1 cellular context compared by ENCODE assay signal in genomic region chr17:68318103-68318991, GRCh38.
A peak's percentile ranks its signal among the peaks of the same experiment; 100 is the strongest.
TF ChIP-seq lines count a peak whose summit lies in the region.

No MANE protein-coding gene starts in this region.

TF ChIP-seq in HepG2, 621 proteins besides CTCF, POLR2A, EP300 and RAD21 (continued from another document and continues in another):
- TF ChIP-seq, protein P1, sequence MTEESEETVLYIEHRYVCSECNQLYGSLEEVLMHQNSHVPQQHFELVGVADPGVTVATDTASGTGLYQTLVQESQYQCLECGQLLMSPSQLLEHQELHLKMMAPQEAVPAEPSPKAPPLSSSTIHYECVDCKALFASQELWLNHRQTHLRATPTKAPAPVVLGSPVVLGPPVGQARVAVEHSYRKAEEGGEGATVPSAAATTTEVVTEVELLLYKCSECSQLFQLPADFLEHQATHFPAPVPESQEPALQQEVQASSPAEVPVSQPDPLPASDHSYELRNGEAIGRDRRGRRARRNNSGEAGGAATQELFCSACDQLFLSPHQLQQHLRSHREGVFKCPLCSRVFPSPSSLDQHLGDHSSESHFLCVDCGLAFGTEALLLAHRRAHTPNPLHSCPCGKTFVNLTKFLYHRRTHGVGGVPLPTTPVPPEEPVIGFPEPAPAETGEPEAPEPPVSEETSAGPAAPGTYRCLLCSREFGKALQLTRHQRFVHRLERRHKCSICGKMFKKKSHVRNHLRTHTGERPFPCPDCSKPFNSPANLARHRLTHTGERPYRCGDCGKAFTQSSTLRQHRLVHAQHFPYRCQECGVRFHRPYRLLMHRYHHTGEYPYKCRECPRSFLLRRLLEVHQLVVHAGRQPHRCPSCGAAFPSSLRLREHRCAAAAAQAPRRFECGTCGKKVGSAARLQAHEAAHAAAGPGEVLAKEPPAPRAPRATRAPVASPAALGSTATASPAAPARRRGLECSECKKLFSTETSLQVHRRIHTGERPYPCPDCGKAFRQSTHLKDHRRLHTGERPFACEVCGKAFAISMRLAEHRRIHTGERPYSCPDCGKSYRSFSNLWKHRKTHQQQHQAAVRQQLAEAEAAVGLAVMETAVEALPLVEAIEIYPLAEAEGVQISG (CRISPR knock-in tag; IDR thresholded peaks at IDR 0.05): no peak
- peak; percentile 59; the same call in 1 of the 2 replicates for TF ChIP-seq HOXA3 (CRISPR knock-in tag; IDR thresholded peaks at IDR 0.05)
- TF ChIP-seq RBM39 (IDR thresholded peaks at IDR 0.05; ENCODE audit: low read depth, low read length, poor library complexity, severe bottlenecking): no peak
- TF ChIP-seq RBM22 (optimal IDR thresholded peaks at IDR 0.05; ENCODE audit: low read length): no peak
- TF ChIP-seq RFX1 (IDR thresholded peaks at IDR 0.05): no peak
- peak; percentile 59; the same call in 1 of the 2 replicates for TF ChIP-seq ZFP1 (CRISPR knock-in tag; IDR thresholded peaks at IDR 0.05)
- no peak for TF ChIP-seq ZNF761 (CRISPR knock-in tag; conservative IDR thresholded peaks at IDR 0.05)
- TF ChIP-seq SP140L (CRISPR knock-in tag; IDR thresholded peaks at IDR 0.05; ENCODE audit: borderline replicate concordance): no peak
- no peak for TF ChIP-seq ZNF18 (CRISPR knock-in tag; IDR thresholded peaks at IDR 0.05; ENCODE audit: insufficient replicate concordance)
- no peak for TF ChIP-seq ZZZ3 (CRISPR knock-in tag; IDR thresholded peaks at IDR 0.05; ENCODE audit: borderline replicate concordance)
- peak; percentile 76 for TF ChIP-seq ELF3 (CRISPR knock-in tag; IDR thresholded peaks at IDR 0.05)
- no peak for TF ChIP-seq FOXM1 (CRISPR knock-in tag; IDR thresholded peaks at IDR 0.05)
- TF ChIP-seq GTF3A (CRISPR knock-in tag; conservative IDR thresholded peaks at IDR 0.05): no peak
- TF ChIP-seq KDM5B (CRISPR knock-in tag; IDR thresholded peaks at IDR 0.05; ENCODE audit: borderline replicate concordance): no peak
- TF ChIP-seq PHF5A (CRISPR knock-in tag; IDR thresholded peaks at IDR 0.05; ENCODE audit: low read depth, unreplicated experiment): no peak
- no peak for TF ChIP-seq HHEX (CRISPR knock-in tag; IDR thresholded peaks at IDR 0.05)
- no peak for TF ChIP-seq ZNF484 (CRISPR knock-in tag; IDR thresholded peaks at IDR 0.05; ENCODE audit: borderline replicate concordance, low read depth)
- TF ChIP-seq ZNF446 (CRISPR knock-in tag; IDR thresholded peaks at IDR 0.05): no peak
- TF ChIP-seq, protein P2, sequence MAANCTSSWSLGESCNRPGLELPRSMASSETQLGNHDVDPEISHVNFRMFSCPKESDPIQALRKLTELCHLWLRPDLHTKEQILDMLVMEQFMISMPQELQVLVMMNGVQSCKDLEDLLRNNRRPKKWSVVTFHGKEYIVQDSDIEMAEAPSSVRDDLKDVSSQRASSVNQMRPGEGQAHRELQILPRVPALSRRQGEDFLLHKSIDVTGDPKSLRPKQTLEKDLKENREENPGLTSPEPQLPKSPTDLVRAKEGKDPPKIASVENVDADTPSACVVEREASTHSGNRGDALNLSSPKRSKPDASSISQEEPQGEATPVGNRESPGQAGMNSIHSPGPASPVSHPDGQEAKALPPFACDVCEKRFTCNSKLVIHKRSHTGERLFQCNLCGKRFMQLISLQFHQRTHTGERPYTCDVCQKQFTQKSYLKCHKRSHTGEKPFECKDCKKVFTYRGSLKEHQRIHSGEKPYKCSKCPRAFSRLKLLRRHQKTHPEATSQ (CRISPR knock-in tag; IDR thresholded peaks at IDR 0.05; ENCODE audit: borderline replicate concordance): no peak
- TF ChIP-seq HOXD1 (CRISPR knock-in tag; IDR thresholded peaks at IDR 0.05): peak; percentile 28; the same call in 1 of the 2 replicates
- TF ChIP-seq ZEB1 (IDR thresholded peaks at IDR 0.05; ENCODE audit: insufficient replicate concordance, low read depth): no peak
- no peak for TF ChIP-seq MYC (CRISPR knock-in tag; IDR thresholded peaks at IDR 0.05; ENCODE audit: borderline replicate concordance)
- peak; percentile 52 for TF ChIP-seq ERF (CRISPR knock-in tag; IDR thresholded peaks at IDR 0.05)
- TF ChIP-seq FOXA3 (CRISPR knock-in tag; IDR thresholded peaks at IDR 0.05): peak; percentile 91
- no peak for TF ChIP-seq NFATC3 (CRISPR knock-in tag; IDR thresholded peaks at IDR 0.05)
- TF ChIP-seq, protein P3, sequence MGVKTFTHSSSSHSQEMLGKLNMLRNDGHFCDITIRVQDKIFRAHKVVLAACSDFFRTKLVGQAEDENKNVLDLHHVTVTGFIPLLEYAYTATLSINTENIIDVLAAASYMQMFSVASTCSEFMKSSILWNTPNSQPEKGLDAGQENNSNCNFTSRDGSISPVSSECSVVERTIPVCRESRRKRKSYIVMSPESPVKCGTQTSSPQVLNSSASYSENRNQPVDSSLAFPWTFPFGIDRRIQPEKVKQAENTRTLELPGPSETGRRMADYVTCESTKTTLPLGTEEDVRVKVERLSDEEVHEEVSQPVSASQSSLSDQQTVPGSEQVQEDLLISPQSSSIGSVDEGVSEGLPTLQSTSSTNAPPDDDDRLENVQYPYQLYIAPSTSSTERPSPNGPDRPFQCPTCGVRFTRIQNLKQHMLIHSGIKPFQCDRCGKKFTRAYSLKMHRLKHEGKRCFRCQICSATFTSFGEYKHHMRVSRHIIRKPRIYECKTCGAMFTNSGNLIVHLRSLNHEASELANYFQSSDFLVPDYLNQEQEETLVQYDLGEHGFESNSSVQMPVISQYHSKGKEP (CRISPR knock-in tag; IDR thresholded peaks at IDR 0.05): no peak
- TF ChIP-seq AGO2 (optimal IDR thresholded peaks at IDR 0.05; ENCODE audit: low read depth, low read length): no peak
- no peak for TF ChIP-seq ZNF781 (CRISPR knock-in tag; IDR thresholded peaks at IDR 0.05; ENCODE audit: borderline replicate concordance, not compliant biosample characterization)
- TF ChIP-seq ZNF552 (CRISPR knock-in tag; IDR thresholded peaks at IDR 0.05; ENCODE audit: borderline replicate concordance): no peak
- TF ChIP-seq ZNF230 (CRISPR knock-in tag; IDR thresholded peaks at IDR 0.05): no peak
- no peak for TF ChIP-seq ZNF17 (CRISPR knock-in tag; IDR thresholded peaks at IDR 0.05)
- no peak for TF ChIP-seq ZNF775 (CRISPR knock-in tag; IDR thresholded peaks at IDR 0.05; ENCODE audit: borderline replicate concordance)
- TF ChIP-seq PAX8 (CRISPR knock-in tag; IDR thresholded peaks at IDR 0.05; ENCODE audit: borderline replicate concordance): no peak
- TF ChIP-seq ZNF782 (CRISPR knock-in tag; IDR thresholded peaks at IDR 0.05; ENCODE audit: borderline replicate concordance): no peak
- TF ChIP-seq ZNF10 (CRISPR knock-in tag; IDR thresholded peaks at IDR 0.05; ENCODE audit: borderline replicate concordance, low read depth): no peak
- TF ChIP-seq RFX5 (IDR thresholded peaks at IDR 0.05; ENCODE audit: low read depth, low read length): 0 out of 2 replicates have a peak, but pooled peaks have one; percentile 39
- TF ChIP-seq ZNF7 (CRISPR knock-in tag; IDR thresholded peaks at IDR 0.05): no peak
- TF ChIP-seq, protein P4, sequence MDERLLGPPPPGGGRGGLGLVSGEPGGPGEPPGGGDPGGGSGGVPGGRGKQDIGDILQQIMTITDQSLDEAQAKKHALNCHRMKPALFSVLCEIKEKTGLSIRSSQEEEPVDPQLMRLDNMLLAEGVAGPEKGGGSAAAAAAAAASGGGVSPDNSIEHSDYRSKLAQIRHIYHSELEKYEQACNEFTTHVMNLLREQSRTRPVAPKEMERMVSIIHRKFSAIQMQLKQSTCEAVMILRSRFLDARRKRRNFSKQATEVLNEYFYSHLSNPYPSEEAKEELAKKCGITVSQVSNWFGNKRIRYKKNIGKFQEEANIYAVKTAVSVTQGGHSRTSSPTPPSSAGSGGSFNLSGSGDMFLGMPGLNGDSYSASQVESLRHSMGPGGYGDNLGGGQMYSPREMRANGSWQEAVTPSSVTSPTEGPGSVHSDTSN (CRISPR knock-in tag; IDR thresholded peaks at IDR 0.05): no peak
- TF ChIP-seq KLF15 (CRISPR knock-in tag; IDR thresholded peaks at IDR 0.05; ENCODE audit: borderline replicate concordance): no peak
- TF ChIP-seq SOX5 (CRISPR knock-in tag; IDR thresholded peaks at IDR 0.05; ENCODE audit: borderline replicate concordance): peak; percentile 74; the same call in 1 of the 2 replicates
- 0 out of 2 replicates have a peak, but pooled peaks have one; percentile 39 for TF ChIP-seq ZNF546 (CRISPR knock-in tag; conservative IDR thresholded peaks at IDR 0.05)
- no peak for TF ChIP-seq ZNF512 (CRISPR knock-in tag; IDR thresholded peaks at IDR 0.05)
- TF ChIP-seq CCAR2 (optimal IDR thresholded peaks at IDR 0.05; ENCODE audit: low read depth, low read length): no peak
- TF ChIP-seq ZNF263 (CRISPR knock-in tag; IDR thresholded peaks at IDR 0.05): no peak
- TF ChIP-seq HNF4G (IDR thresholded peaks at IDR 0.05; ENCODE audit: borderline replicate concordance, low read depth, low read length): peak; percentile 41; the same call in 1 of the 2 replicates
- TF ChIP-seq HNF4G (CRISPR knock-in tag; IDR thresholded peaks at IDR 0.05; ENCODE audit: borderline replicate concordance, low read depth): no peak
- TF ChIP-seq ZNF468 (CRISPR knock-in tag; IDR thresholded peaks at IDR 0.05): no peak
- TF ChIP-seq TFE3 (CRISPR knock-in tag; IDR thresholded peaks at IDR 0.05): peak; percentile 77
- peak; percentile 40; the same call in 1 of the 2 replicates for TF ChIP-seq FOXA1 (IDR thresholded peaks at IDR 0.05)
- TF ChIP-seq FOXA1 (CRISPR knock-in tag; IDR thresholded peaks at IDR 0.05): peak; percentile 95
- TF ChIP-seq ZNF30 (CRISPR knock-in tag; IDR thresholded peaks at IDR 0.05): no peak
- TF ChIP-seq ZNF75D (CRISPR knock-in tag; IDR thresholded peaks at IDR 0.05; ENCODE audit: borderline replicate concordance): no peak
- peak; percentile 79 for TF ChIP-seq KDM6A (CRISPR knock-in tag; IDR thresholded peaks at IDR 0.05; ENCODE audit: low read depth)
- no peak for TF ChIP-seq THAP7 (CRISPR knock-in tag; IDR thresholded peaks at IDR 0.05)
- TF ChIP-seq ZBED4 (CRISPR knock-in tag; IDR thresholded peaks at IDR 0.05; ENCODE audit: borderline replicate concordance): no peak
- no peak for TF ChIP-seq MAFK (conservative IDR thresholded peaks at IDR 0.05 in 1 of 2, IDR thresholded peaks at IDR 0.05 in 1 of 2; ENCODE audit: low read length in 2 of 2)
- TF ChIP-seq ZNF296 (CRISPR knock-in tag; conservative IDR thresholded peaks at IDR 0.05): no peak
